23 cellular contexts compared by ENCODE assay signal in genomic region chr2:16096962-16097361, GRCh38.
"Had no signal": no experiment of that assay in that cellular context is flagged by ENCODE, and none has a peak within 500 bp of the region (broad histone marks: within the 10 kb centered on the region; RNA-seq: fewer than 3 reads in every experiment).

No MANE protein-coding gene starts in this region.

- FAIRE-seq: colon, endothelial cell of umbilical vein had no signal

- H3K9me3 ChIP-seq: adrenal gland, ascending aorta, spleen, testis had no signal

- H3K27me3 ChIP-seq: adrenal gland, ascending aorta, testis had no signal

- H3K27me3 Mint-ChIP-seq: activated naive CD8-positive, alpha-beta T cell; central memory CD8-positive, alpha-beta T cell; effector memory CD8-positive, alpha-beta T cell; memory B cell had no signal

- H3K4me3 ChIP-seq: adrenal gland, ascending aorta, spleen, testis had no signal

- H3K4me1 Mint-ChIP-seq: central memory CD8-positive, alpha-beta T cell; immature natural killer cell; memory B cell had no signal

- H3K27ac ChIP-seq: adrenal gland, ascending aorta, spleen, testis had no signal

- H3K36me3 ChIP-seq: adrenal gland, ascending aorta, spleen had no signal

- H3K4me1 ChIP-seq: adrenal gland, ascending aorta, spleen, testis had no signal

- DNase-seq: activated CD4-positive, alpha-beta T cell treated with anti-CD3 and anti-CD28 coated beads for 1 hour; activated CD4-positive, alpha-beta T cell treated with anti-CD3 and anti-CD28 coated beads, Interleukin-2, amount 50 U/mL, for 1 hour; activated CD8-positive, alpha-beta T cell treated with anti-CD3 and anti-CD28 coated beads, Interleukin-2, amount 10 ng/mL, durations not matched to agents 7 days and 5 days; activated naive CD4-positive, alpha-beta T cell; activated T-cell treated with anti-CD3 and anti-CD28 coated beads, Interleukin-2, amount 50 U/mL, for 1 hour; adrenal gland; effector memory CD8-positive, alpha-beta T cell; foreskin melanocyte; immature natural killer cell; nucleus accumbens; retina; spleen; stimulated activated CD4-positive, alpha-beta T cell treated with anti-CD3 and anti-CD28 coated beads, Interleukin-4, amount 100 ng/mL, for 1 hour; stimulated activated naive CD4-positive, alpha-beta T cell; testis; trophoblast cell had no signal

- ATAC-seq: activated CD8-positive, alpha-beta T cell treated with anti-CD3 and anti-CD28 coated beads, Interleukin-2, amount 10 ng/mL, durations not matched to agents 7 days and 5 days; effector memory CD8-positive, alpha-beta T cell; esophagus mucosa had no signal

- H3K9me3 Mint-ChIP-seq: memory B cell had no signal

- H3K36me3 Mint-ChIP-seq: activated naive CD8-positive, alpha-beta T cell; immature natural killer cell; memory B cell had no signal

- H3K27ac Mint-ChIP-seq: activated CD8-positive, alpha-beta T cell treated with anti-CD3 and anti-CD28 coated beads, Interleukin-2, amount 10 ng/mL, durations not matched to agents 7 days and 5 days; activated naive CD8-positive, alpha-beta T cell; effector memory CD8-positive, alpha-beta T cell; immature natural killer cell; memory B cell had no signal

- H3K4me3 Mint-ChIP-seq: activated CD8-positive, alpha-beta T cell treated with anti-CD3 and anti-CD28 coated beads, Interleukin-2, amount 10 ng/mL, durations not matched to agents 7 days and 5 days; activated naive CD8-positive, alpha-beta T cell; central memory CD8-positive, alpha-beta T cell; effector memory CD8-positive, alpha-beta T cell; immature natural killer cell; memory B cell had no signal
